1 cellular context compared by ENCODE assay signal in the genomic region with DNA sequence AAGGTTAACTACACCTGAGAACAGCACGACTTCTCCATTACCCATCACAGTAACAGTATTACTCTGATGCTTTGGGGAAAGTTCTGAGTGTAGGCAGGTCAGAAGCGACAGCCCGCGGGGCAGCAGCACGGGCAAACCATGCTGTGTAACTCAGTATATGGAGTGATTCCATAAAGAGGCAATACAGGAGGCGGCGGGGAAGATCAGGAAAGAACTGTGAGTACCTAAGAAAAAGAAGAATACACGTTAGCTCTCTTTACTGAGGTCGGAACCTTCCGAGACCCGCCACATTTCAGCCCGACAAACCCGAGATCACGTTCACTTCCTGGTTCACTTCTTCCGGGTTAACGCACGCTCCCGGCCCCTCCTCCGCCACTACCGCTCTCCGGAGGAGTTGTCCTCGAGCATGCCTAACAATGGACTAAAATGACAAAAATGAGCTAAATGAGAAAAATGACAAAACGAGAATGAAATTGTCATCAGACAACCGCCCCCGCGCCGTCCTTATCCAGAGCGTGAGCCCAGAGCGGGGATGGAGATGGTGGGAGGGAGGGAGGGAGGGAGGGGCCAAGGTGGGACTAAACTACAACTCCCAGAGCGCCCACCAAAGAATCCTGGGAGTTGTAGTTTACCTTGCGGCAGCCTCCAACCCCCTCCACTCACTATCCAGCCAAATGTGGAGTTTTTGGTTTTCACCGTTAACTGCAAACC.
TF ChIP-seq lines count a peak whose summit lies in the region.

A gene with protein sequence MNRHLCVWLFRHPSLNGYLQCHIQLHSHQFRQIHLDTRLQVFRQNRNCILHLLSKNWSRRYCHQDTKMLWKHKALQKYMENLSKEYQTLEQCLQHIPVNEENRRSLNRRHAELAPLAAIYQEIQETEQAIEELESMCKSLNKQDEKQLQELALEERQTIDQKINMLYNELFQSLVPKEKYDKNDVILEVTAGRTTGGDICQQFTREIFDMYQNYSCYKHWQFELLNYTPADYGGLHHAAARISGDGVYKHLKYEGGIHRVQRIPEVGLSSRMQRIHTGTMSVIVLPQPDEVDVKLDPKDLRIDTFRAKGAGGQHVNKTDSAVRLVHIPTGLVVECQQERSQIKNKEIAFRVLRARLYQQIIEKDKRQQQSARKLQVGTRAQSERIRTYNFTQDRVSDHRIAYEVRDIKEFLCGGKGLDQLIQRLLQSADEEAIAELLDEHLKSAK (minus strand): TSS at position 316 of the 711 bp plus-strand sequence. CDS start 2,669 bp downstream, outside the sequence.

TF ChIP-seq in HepG2, 621 proteins besides CTCF, POLR2A, EP300 and RAD21 (continued from another document):
- no peak for TF ChIP-seq ZNF280B (CRISPR knock-in tag; IDR thresholded peaks at IDR 0.05; ENCODE audit: borderline replicate concordance)
- TF ChIP-seq SSRP1 (CRISPR knock-in tag; IDR thresholded peaks at IDR 0.05) = no peak
- no peak for TF ChIP-seq ZFP37 (CRISPR knock-in tag; IDR thresholded peaks at IDR 0.05; ENCODE audit: borderline replicate concordance)
- TF ChIP-seq IKZF4 (CRISPR knock-in tag; IDR thresholded peaks at IDR 0.05; ENCODE audit: borderline replicate concordance, low read depth, not compliant biosample characterization) = peak; percentile 26
- peak in 1 of 2 experiments; percentile 51; a peak in 1 of 4 replicates for TF ChIP-seq HMGXB4 (CRISPR knock-in tag; IDR thresholded peaks at IDR 0.05; ENCODE audit: borderline replicate concordance in 1 of 2, low read depth in 1 of 2)
- TF ChIP-seq, protein P1, sequence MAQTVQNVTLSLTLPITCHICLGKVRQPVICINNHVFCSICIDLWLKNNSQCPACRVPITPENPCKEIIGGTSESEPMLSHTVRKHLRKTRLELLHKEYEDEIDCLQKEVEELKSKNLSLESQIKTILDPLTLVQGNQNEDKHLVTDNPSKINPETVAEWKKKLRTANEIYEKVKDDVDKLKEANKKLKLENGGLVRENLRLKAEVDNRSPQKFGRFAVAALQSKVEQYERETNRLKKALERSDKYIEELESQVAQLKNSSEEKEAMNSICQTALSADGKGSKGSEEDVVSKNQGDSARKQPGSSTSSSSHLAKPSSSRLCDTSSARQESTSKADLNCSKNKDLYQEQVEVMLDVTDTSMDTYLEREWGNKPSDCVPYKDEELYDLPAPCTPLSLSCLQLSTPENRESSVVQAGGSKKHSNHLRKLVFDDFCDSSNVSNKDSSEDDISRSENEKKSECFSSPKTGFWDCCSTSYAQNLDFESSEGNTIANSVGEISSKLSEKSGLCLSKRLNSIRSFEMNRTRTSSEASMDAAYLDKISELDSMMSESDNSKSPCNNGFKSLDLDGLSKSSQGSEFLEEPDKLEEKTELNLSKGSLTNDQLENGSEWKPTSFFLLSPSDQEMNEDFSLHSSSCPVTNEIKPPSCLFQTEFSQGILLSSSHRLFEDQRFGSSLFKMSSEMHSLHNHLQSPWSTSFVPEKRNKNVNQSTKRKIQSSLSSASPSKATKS (CRISPR knock-in tag; IDR thresholded peaks at IDR 0.05) = no peak
- TF ChIP-seq, protein P2, sequence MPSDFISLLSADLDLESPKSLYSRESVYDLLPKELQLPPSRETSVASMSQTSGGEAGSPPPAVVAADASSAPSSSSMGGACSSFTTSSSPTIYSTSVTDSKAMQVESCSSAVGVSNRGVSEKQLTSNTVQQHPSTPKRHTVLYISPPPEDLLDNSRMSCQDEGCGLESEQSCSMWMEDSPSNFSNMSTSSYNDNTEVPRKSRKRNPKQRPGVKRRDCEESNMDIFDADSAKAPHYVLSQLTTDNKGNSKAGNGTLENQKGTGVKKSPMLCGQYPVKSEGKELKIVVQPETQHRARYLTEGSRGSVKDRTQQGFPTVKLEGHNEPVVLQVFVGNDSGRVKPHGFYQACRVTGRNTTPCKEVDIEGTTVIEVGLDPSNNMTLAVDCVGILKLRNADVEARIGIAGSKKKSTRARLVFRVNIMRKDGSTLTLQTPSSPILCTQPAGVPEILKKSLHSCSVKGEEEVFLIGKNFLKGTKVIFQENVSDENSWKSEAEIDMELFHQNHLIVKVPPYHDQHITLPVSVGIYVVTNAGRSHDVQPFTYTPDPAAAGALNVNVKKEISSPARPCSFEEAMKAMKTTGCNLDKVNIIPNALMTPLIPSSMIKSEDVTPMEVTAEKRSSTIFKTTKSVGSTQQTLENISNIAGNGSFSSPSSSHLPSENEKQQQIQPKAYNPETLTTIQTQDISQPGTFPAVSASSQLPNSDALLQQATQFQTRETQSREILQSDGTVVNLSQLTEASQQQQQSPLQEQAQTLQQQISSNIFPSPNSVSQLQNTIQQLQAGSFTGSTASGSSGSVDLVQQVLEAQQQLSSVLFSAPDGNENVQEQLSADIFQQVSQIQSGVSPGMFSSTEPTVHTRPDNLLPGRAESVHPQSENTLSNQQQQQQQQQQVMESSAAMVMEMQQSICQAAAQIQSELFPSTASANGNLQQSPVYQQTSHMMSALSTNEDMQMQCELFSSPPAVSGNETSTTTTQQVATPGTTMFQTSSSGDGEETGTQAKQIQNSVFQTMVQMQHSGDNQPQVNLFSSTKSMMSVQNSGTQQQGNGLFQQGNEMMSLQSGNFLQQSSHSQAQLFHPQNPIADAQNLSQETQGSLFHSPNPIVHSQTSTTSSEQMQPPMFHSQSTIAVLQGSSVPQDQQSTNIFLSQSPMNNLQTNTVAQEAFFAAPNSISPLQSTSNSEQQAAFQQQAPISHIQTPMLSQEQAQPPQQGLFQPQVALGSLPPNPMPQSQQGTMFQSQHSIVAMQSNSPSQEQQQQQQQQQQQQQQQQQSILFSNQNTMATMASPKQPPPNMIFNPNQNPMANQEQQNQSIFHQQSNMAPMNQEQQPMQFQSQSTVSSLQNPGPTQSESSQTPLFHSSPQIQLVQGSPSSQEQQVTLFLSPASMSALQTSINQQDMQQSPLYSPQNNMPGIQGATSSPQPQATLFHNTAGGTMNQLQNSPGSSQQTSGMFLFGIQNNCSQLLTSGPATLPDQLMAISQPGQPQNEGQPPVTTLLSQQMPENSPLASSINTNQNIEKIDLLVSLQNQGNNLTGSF (CRISPR knock-in tag; IDR thresholded peaks at IDR 0.05) = no peak
- 0 out of 2 replicates have a peak, but pooled peaks have one; percentile 57 for TF ChIP-seq CBFB (CRISPR knock-in tag; IDR thresholded peaks at IDR 0.05)
- TF ChIP-seq ZBTB7A (CRISPR knock-in tag; IDR thresholded peaks at IDR 0.05) = 0 out of 2 replicates have a peak, but pooled peaks have one; percentile 56
- no peak for TF ChIP-seq ZFX (CRISPR knock-in tag; IDR thresholded peaks at IDR 0.05; ENCODE audit: low read depth)
TF ChIP-seq in HepG2: peak in this region for 104.
